Comparison of ENCODE assay signal across 2 cellular contexts in genomic region chr2:43088148-43089073, GRCh38.
TF ChIP-seq lines count a peak whose summit lies in the region.

No MANE protein-coding gene starts in this region.

TF ChIP-seq in HepG2, 621 proteins besides CTCF, POLR2A, EP300 and RAD21 (continued from another document and continues in another):
- TF ChIP-seq ZNF343 (CRISPR knock-in tag; IDR thresholded peaks at IDR 0.05) = peak; percentile 23; the same call in 1 of the 2 replicates
- TF ChIP-seq GMEB1 (CRISPR knock-in tag; IDR thresholded peaks at IDR 0.05; ENCODE audit: borderline replicate concordance) = peak; percentile 39; the same call in 1 of the 2 replicates
- no peak for TF ChIP-seq TP53 (CRISPR knock-in tag; conservative IDR thresholded peaks at IDR 0.05)
- TF ChIP-seq ZNF816 (CRISPR knock-in tag; IDR thresholded peaks at IDR 0.05; ENCODE audit: borderline replicate concordance) = no peak
- TF ChIP-seq SP2 (CRISPR knock-in tag; IDR thresholded peaks at IDR 0.05) = no peak
- TF ChIP-seq USF2 (IDR thresholded peaks at IDR 0.05; ENCODE audit: low read depth, low read length) = no peak
- TF ChIP-seq USF2 (CRISPR knock-in tag; IDR thresholded peaks at IDR 0.05; ENCODE audit: borderline replicate concordance) = no peak
- peak; percentile 59 for TF ChIP-seq ARID3A (IDR thresholded peaks at IDR 0.05; ENCODE audit: low read depth, low read length)
- no peak for TF ChIP-seq CEBPZ (IDR thresholded peaks at IDR 0.05; ENCODE audit: low read length)
- TF ChIP-seq GATA4 (IDR thresholded peaks at IDR 0.05; ENCODE audit: borderline replicate concordance, low read depth) = peak; percentile 76; the same call in 1 of the 2 replicates
- TF ChIP-seq KDM5B (CRISPR knock-in tag; IDR thresholded peaks at IDR 0.05; ENCODE audit: borderline replicate concordance) = no peak
- TF ChIP-seq HDAC1 (CRISPR knock-in tag; IDR thresholded peaks at IDR 0.05) = peak; percentile 34
- no peak for TF ChIP-seq ZNF224 (CRISPR knock-in tag; IDR thresholded peaks at IDR 0.05)

TF ChIP-seq in endothelial cell of umbilical vein, 7 proteins besides CTCF, POLR2A, EP300 and RAD21 (continued from another document):
- TF ChIP-seq POLR2AphosphoS5 (IDR thresholded peaks at IDR 0.05; ENCODE audit: insufficient read depth, low read depth, low read length) = no peak
- TF ChIP-seq MAX (IDR thresholded peaks at IDR 0.05; ENCODE audit: insufficient read depth, insufficient read length) = no peak
- no peak for TF ChIP-seq GATA2 (IDR thresholded peaks at IDR 0.05; ENCODE audit: insufficient read depth, insufficient read length, low read depth, low read length)
- TF ChIP-seq FOS (IDR thresholded peaks at IDR 0.05; ENCODE audit: borderline replicate concordance, insufficient read depth, low read length) = no peak
